Comparison of ENCODE assay signal across 2 cellular contexts in genomic region chr7:7681191-7681935, GRCh38.
TF ChIP-seq lines count a peak whose summit lies in the region.

No MANE protein-coding gene starts in this region.

TF ChIP-seq in A549, 52 proteins besides CTCF, POLR2A, EP300 and RAD21:
- peak; percentile 55 for TF ChIP-seq MAFK (IDR thresholded peaks at IDR 0.05; ENCODE audit: partially characterized antibody)
- no peak for TF ChIP-seq JUNB (IDR thresholded peaks at IDR 0.05)
- TF ChIP-seq SMC3 (IDR thresholded peaks at IDR 0.05): peak; percentile 90
- TF ChIP-seq CEBPB (IDR thresholded peaks at IDR 0.05): 0 out of 4 replicates have a peak, but pooled peaks of 1 of the 2 experiments have one; percentile 21

TF ChIP-seq in H1, 55 proteins besides CTCF, POLR2A, EP300 and RAD21:
- TF ChIP-seq CEBPB (IDR thresholded peaks at IDR 0.05; ENCODE audit: low read depth, low read length) (peak; percentile 35; the same call in 1 of the 2 replicates), RXRA (IDR thresholded peaks at IDR 0.05; ENCODE audit: insufficient read depth, low read depth, low read length) (no peak)
